In genomic region chr11:112773256-112773655, GRCh38 we compare ENCODE assay signal across 17 cellular contexts.
"Had no signal": no experiment of that assay in that cellular context is flagged by ENCODE, and none has a peak within 500 bp of the region (broad histone marks: within the 10 kb centered on the region; RNA-seq: fewer than 3 reads in every experiment).

No MANE protein-coding gene starts in this region.

- H3K27me3 Mint-ChIP-seq: stimulated activated memory B cell treated with anti-CD40 and anti-IgM and Interleukin-4, amounts not matched to agents 10 μg/mL and 1 μg/mL and 100 μg/mL, for 72 hours had no signal

- DNase-seq: activated effector memory CD4-positive, alpha-beta T cell treated with Interleukin-2 at 50 U/mL for 16 hours; activated T-cell treated with anti-CD3 and anti-CD28 coated beads, Interleukin-2, amount 50 U/mL, for 1 hour; glutamatergic neuron; immature natural killer cell; left colon; mesenchymal stem cell; spleen; stimulated activated CD4-positive, alpha-beta T cell treated with anti-CD3 and anti-CD28 coated beads, Interleukin-1b, Interleukin-23, amount 100 ng/mL, for 48 hours; T-helper 2 cell had no signal

- H3K4me1 Mint-ChIP-seq: activated naive CD4-positive, alpha-beta T cell treated with anti-CD3 and anti-CD28 coated beads, Interleukin-2, amount 50 U/mL, for 24 hours; stimulated activated memory B cell treated with anti-CD40 and anti-IgM and Interleukin-4, amounts not matched to agents 10 μg/mL and 1 μg/mL and 100 μg/mL, for 72 hours had no signal

- H3K36me3 ChIP-seq: esophagus muscularis mucosa, neutrophil, spleen, suprapubic skin had no signal

- H3K27ac ChIP-seq: esophagus muscularis mucosa, neutrophil, spleen, suprapubic skin had no signal

- H3K9me3 ChIP-seq: esophagus muscularis mucosa, neutrophil, spleen, suprapubic skin had no signal

- H3K4me1 ChIP-seq: spleen had no signal

- H3K9me3 Mint-ChIP-seq: activated naive CD4-positive, alpha-beta T cell treated with anti-CD3 and anti-CD28 coated beads, Interleukin-2, amount 50 U/mL, for 24 hours; immature natural killer cell; type B pancreatic cell had no signal

- H3K36me3 Mint-ChIP-seq: activated naive CD4-positive, alpha-beta T cell treated with anti-CD3 and anti-CD28 coated beads, Interleukin-2, amount 50 U/mL, for 24 hours; stimulated activated memory B cell treated with anti-CD40 and anti-IgM and Interleukin-4, amounts not matched to agents 10 μg/mL and 1 μg/mL and 100 μg/mL, for 72 hours; type B pancreatic cell had no signal

- H3K4me3 Mint-ChIP-seq: activated naive CD4-positive, alpha-beta T cell treated with anti-CD3 and anti-CD28 coated beads, Interleukin-2, amount 50 U/mL, for 24 hours; immature natural killer cell; stimulated activated memory B cell treated with anti-CD40 and anti-IgM and Interleukin-4, amounts not matched to agents 10 μg/mL and 1 μg/mL and 100 μg/mL, for 72 hours; type B pancreatic cell had no signal

- H3K27ac Mint-ChIP-seq: activated naive CD4-positive, alpha-beta T cell treated with anti-CD3 and anti-CD28 coated beads, Interleukin-2, amount 50 U/mL, for 24 hours; progenitor cell of endocrine pancreas; stimulated activated memory B cell treated with anti-CD40 and anti-IgM and Interleukin-4, amounts not matched to agents 10 μg/mL and 1 μg/mL and 100 μg/mL, for 72 hours; type B pancreatic cell had no signal

- H3K27me3 ChIP-seq: esophagus muscularis mucosa, neutrophil had no signal

- ATAC-seq: left colon; sciatic nerve; stimulated activated memory B cell treated with anti-CD40 and anti-IgM and Interleukin-4, amounts not matched to agents 10 μg/mL and 1 μg/mL and 100 μg/mL, for 72 hours had no signal

- H3K4me3 ChIP-seq: esophagus muscularis mucosa, spleen, suprapubic skin had no signal
